Comparison of ENCODE assay signal across 8 cellular contexts in genomic region chr9:99105152-99106043, GRCh38. TPM values are rescaled to one million over a fixed set of nuclear protein-coding genes. Genes with fewer than 3 reads are reported as not detected.
DNase-seq lines count a peak whose midpoint lies in the region; ATAC-seq, FAIRE-seq and TF ChIP-seq lines count a peak whose summit lies in the region.

No MANE protein-coding gene starts in this region.

- peak; percentile 40 for ATAC-seq in GM19043 (IDR thresholded peaks at IDR 0.05; ENCODE audit: low read depth, unreplicated experiment)
- ATAC-seq in HG03139 (IDR thresholded peaks at IDR 0.05; ENCODE audit: unreplicated experiment): peak; percentile 51
- peak; percentile 59 to 79 (median 75) for ATAC-seq in pancreas

- H3K27me3 ChIP-seq in cardiac muscle cell (no peaks in the 10 kb centered on the region), pancreas (no peaks in the 10 kb centered on the region)

- no peak for FAIRE-seq in pancreas (lab: Jason Lieb, UNC)

- POLR2A ChIA-PET in RWPE1 (lab: Yijun Ruan, JAX; ENCODE audit: low non-redundant PET): no interaction called here

- H3K4me1 ChIP-seq in cardiac muscle cell (ENCODE audit: low read depth): peaks cover 7% of the 10 kb centered on the region
- H3K4me1 ChIP-seq in pancreas: peaks cover 0 to 20% (median 5%) of the 10 kb centered on the region in 3 donors

- H3K4me3 ChIP-seq in cardiac muscle cell: peak overlapping the region; percentile 84
- peak overlapping the region; percentile 57 to 85 (median 78) for H3K4me3 ChIP-seq in pancreas

- 0 to 1% methylated on average over 32 to 118 of the region's 118 CpGs for WGBS in pancreas, 2 donors

- peaks cover 0 to 5% (median 0%) of the 10 kb centered on the region in 3 donors for H3K27me3 Mint-ChIP-seq in CD14-positive monocyte (ENCODE audit: low read depth in 3 of 3)
- no peaks in the 10 kb centered on the region for H3K27me3 Mint-ChIP-seq in activated naive CD8-positive, alpha-beta T cell treated with anti-CD3 and anti-CD28 coated beads for 36 hours

- H3K9me3 Mint-ChIP-seq in CD14-positive monocyte: peaks cover 0 to under 1% (median 0%) of the 10 kb centered on the region in 7 donors
- no peaks in the 10 kb centered on the region for H3K9me3 Mint-ChIP-seq in activated naive CD8-positive, alpha-beta T cell treated with anti-CD3 and anti-CD28 coated beads for 36 hours

- no peak for TF ChIP-seq CTCF in CD14-positive monocyte (IDR thresholded peaks at IDR 0.05)
- no peak for TF ChIP-seq CTCF in RWPE1 (conservative IDR thresholded peaks at IDR 0.05; ENCODE audit: low read depth)
- TF ChIP-seq CTCF in cardiac muscle cell (IDR thresholded peaks at IDR 0.05; ENCODE audit: low read depth, low read length): no peak
- TF ChIP-seq CTCF in pancreas (IDR thresholded peaks at IDR 0.05): no peak

- H3K9me3 ChIP-seq in cardiac muscle cell (ENCODE audit: low read depth): no peaks in the 10 kb centered on the region
- no peaks in the 10 kb centered on the region for H3K9me3 ChIP-seq in pancreas

- DNase-seq in CD14-positive monocyte (ENCODE audit: low spot score): peak; percentile 79
- DNase-seq in RWPE1 (ENCODE audit: low spot score): peak; percentile 92
- no peak for DNase-seq in activated naive CD8-positive, alpha-beta T cell treated with anti-CD3 and anti-CD28 coated beads for 36 hours
- peak; percentile 85 to 86 for DNase-seq in cardiac muscle cell (ENCODE audit: low read depth in 1 of 2, low spot score in 1 of 2)
- DNase-seq in pancreas: peak; percentile 69 to 93 (median 84)
- DNase-seq in cerebellar nuclear complex (lab: John Stamatoyannopoulos, UW): no peak

- H3K27ac ChIP-seq in RWPE1 (peak overlapping the region; percentile 96), cardiac muscle cell (peak overlapping the region; percentile 88), pancreas (peak overlapping the region; percentile 41 to 87 (median 76))

- H3K4me1 Mint-ChIP-seq in CD14-positive monocyte: peaks cover 58% of the 10 kb centered on the region
- H3K4me1 Mint-ChIP-seq in activated naive CD8-positive, alpha-beta T cell treated with anti-CD3 and anti-CD28 coated beads for 36 hours: peaks cover 52% of the 10 kb centered on the region

- peaks cover 2 to 6% of the 10 kb centered on the region in 2 donors for H3K36me3 Mint-ChIP-seq in CD14-positive monocyte
- peaks cover 14% of the 10 kb centered on the region for H3K36me3 Mint-ChIP-seq in activated naive CD8-positive, alpha-beta T cell treated with anti-CD3 and anti-CD28 coated beads for 36 hours

- H3K36me3 ChIP-seq in cardiac muscle cell (no peaks in the 10 kb centered on the region), pancreas (no peaks in the 10 kb centered on the region)

- peak overlapping the region; percentile 77 to 84 for H3K4me3 Mint-ChIP-seq in CD14-positive monocyte
- H3K4me3 Mint-ChIP-seq in activated naive CD8-positive, alpha-beta T cell treated with anti-CD3 and anti-CD28 coated beads for 36 hours: peak overlapping the region; percentile 72

- intact Hi-C loops in CD14-positive monocyte (cut with micrococcal nuclease) (loop anchor here (2.0 to 10.0 kb wide), 3 partner anchors 33 to 111 kb away; no protein-coding TSS in a partner anchor), pancreas (cut with DNase I) (no loop called here)

- CTCF ChIA-PET in RWPE1 (lab: Yijun Ruan, JAX): interaction anchor here (0.6 kb wide), 3 partner anchors 36 to 1176 kb away, joined by 3 read pairs; no protein-coding TSS in a partner anchor

- peak overlapping the region; percentile 79 to 91 (median 87) for H3K27ac Mint-ChIP-seq in CD14-positive monocyte
- H3K27ac Mint-ChIP-seq in activated naive CD8-positive, alpha-beta T cell treated with anti-CD3 and anti-CD28 coated beads for 36 hours: peak overlapping the region; percentile 63

RNA-seq across cellular contexts. Expression of gene TGFBR1, which starts 0.5 kb away (rescaled TPM):
- polyA plus RNA-seq in CD14-positive monocyte (10 to 100 TPM; 25.0 to 26.8 TPM), cardiac muscle cell (11.1 and 25.0 TPM in 2 replicates), pancreas (1 to 10 TPM; 3.5 to 5.5 TPM)
- total RNA-seq in activated naive CD8-positive, alpha-beta T cell treated with anti-CD3 and anti-CD28 coated beads for 36 hours: 10 to 100 TPM; 30.4 to 32.1 TPM
- total RNA-seq in cardiac muscle cell (17.2 and 18.1 TPM in 2 replicates), pancreas (10 to 100 TPM in 5 of 6 donors, 1 to 10 TPM in 1; 10.0 to 43.6 (median 15.3) TPM)

Comparison
In these comparisons a context has a peak if more than half of its experiments do, and no peak if none do; other contexts are left out.
1. DNase-seq: peak in CD14-positive monocyte (single experiment), RWPE1 (single experiment), cardiac muscle cell (2 of 2) and pancreas (6 of 6); none in activated naive CD8-positive, alpha-beta T cell treated with anti-CD3 and anti-CD28 coated beads for 36 hours (single experiment) and cerebellar nuclear complex (0 of 2).
2. intact Hi-C loops: an anchor here in CD14-positive monocyte (2.0 to 10.0 kb wide); none called in pancreas.
3. Peak in every context shown above with its lines, with median percentiles within 50 percentile points of each other: ATAC-seq and H3K27ac ChIP-seq.